Comparison of ENCODE assay signal across 16 cellular contexts in genomic region chr7:140621326-140622035, GRCh38. TPM values are rescaled to one million over a fixed set of nuclear protein-coding genes. Genes with fewer than 3 reads are reported as not detected.
A peak's percentile ranks its signal among the peaks of the same experiment; 100 is the strongest.
DNase-seq lines count a peak whose midpoint lies in the region; ATAC-seq, FAIRE-seq and TF ChIP-seq lines count a peak whose summit lies in the region.
"Had no signal": no experiment of that assay in that cellular context is flagged by ENCODE, and none has a peak within 500 bp of the region (broad histone marks: within the 10 kb centered on the region; RNA-seq: fewer than 3 reads in every experiment).

No MANE protein-coding gene starts in this region.

- FAIRE-seq in D721Med (lab: Jason Lieb, UNC): peak; percentile 32
- FAIRE-seq: HepG2 had no signal

- no peak for TF ChIP-seq CTCF in D721Med (IDR thresholded peaks at IDR 0.05; ENCODE audit: insufficient read depth, missing control alignments)
- TF ChIP-seq CTCF in sigmoid colon (IDR thresholded peaks at IDR 0.05): no peak
- TF ChIP-seq CTCF in right lobe of liver (IDR thresholded peaks at IDR 0.05): no peak
- TF ChIP-seq CTCF in dorsolateral prefrontal cortex (IDR thresholded peaks at IDR 0.05 in 54 of 56, conservative IDR thresholded peaks at IDR 0.05 in 2 of 56; ENCODE audit: low read depth in 1 of 56, partially characterized antibody in 56 of 56): no peak

- no peaks in the 10 kb centered on the region for H3K36me3 ChIP-seq in sigmoid colon
- no peaks in the 10 kb centered on the region for H3K36me3 ChIP-seq in right lobe of liver
- H3K36me3 ChIP-seq: gastrocnemius medialis, Peyer's patch had no signal

- 69 to 70% methylated on average over 8 of the region's 8 CpGs for WGBS in sigmoid colon, 2 donors
- WGBS in right lobe of liver (ENCODE audit: insufficient coverage, low coverage, low lambda C conversion rate, missing lambda C conversion rate): 71% methylated on average over 8 of the region's 8 CpGs

- H3K27ac ChIP-seq in sigmoid colon: peak overlapping the region in 2 of 4 donors; percentile 4 to 33
- no peak overlapping the region for H3K27ac ChIP-seq in right lobe of liver
- H3K27ac ChIP-seq in dorsolateral prefrontal cortex: peak overlapping the region in 5 of 59 donors; percentile 2 to 65 (median 16)
- H3K27ac ChIP-seq: gastrocnemius medialis, Peyer's patch had no signal

- no peaks in the 10 kb centered on the region for H3K4me1 Mint-ChIP-seq in activated naive CD8-positive, alpha-beta T cell treated with anti-CD3 and anti-CD28 coated beads, Interleukin-2, amount 50 U/mL, for 24 hours
- H3K4me1 Mint-ChIP-seq: activated CD4-positive, alpha-beta T cell treated with anti-CD3 and anti-CD28 coated beads for 36 hours had no signal

- no peak overlapping the region for H3K4me3 Mint-ChIP-seq in activated naive CD8-positive, alpha-beta T cell treated with anti-CD3 and anti-CD28 coated beads, Interleukin-2, amount 50 U/mL, for 24 hours
- H3K4me3 Mint-ChIP-seq: activated CD4-positive, alpha-beta T cell treated with anti-CD3 and anti-CD28 coated beads for 36 hours had no signal

- no peak overlapping the region for H3K4me3 ChIP-seq in sigmoid colon
- H3K4me3 ChIP-seq in right lobe of liver: no peak overlapping the region
- H3K4me3 ChIP-seq in dorsolateral prefrontal cortex: no peak overlapping the region
- H3K4me3 ChIP-seq: gastrocnemius medialis, Peyer's patch had no signal

- H3K9me3 ChIP-seq in sigmoid colon (no peaks in the 10 kb centered on the region), right lobe of liver (no peaks in the 10 kb centered on the region)
- H3K9me3 ChIP-seq: gastrocnemius medialis, Peyer's patch had no signal

- DNase-seq in D721Med (ENCODE audit: insufficient read length, low spot score) (no peak), HS-5 (ENCODE audit: low read depth) (peak; percentile 49), astrocyte of the hippocampus (ENCODE audit: low read depth, low spot score) (peak; percentile 37), glomerular visceral epithelial cell (ENCODE audit: extremely low spot score) (peak; percentile 66), sigmoid colon (no peak), right lobe of liver (no peak), dorsolateral prefrontal cortex (no peak)
- no peak for DNase-seq in activated naive CD8-positive, alpha-beta T cell treated with anti-CD3 and anti-CD28 coated beads, Interleukin-2, amount 50 U/mL, for 24 hours
- DNase-seq: activated CD4-positive, alpha-beta T cell treated with anti-CD3 and anti-CD28 coated beads for 36 hours; activated T-cell treated with anti-CD3 and anti-CD28 coated beads, Interleukin-2, amount 50 U/mL, for 1 hour; gastrocnemius medialis; NCI-H1417; Peyer's patch; T-helper 2 cell had no signal

- ATAC-seq in right lobe of liver: no peak
- ATAC-seq in activated naive CD8-positive, alpha-beta T cell treated with anti-CD3 and anti-CD28 coated beads, Interleukin-2, amount 50 U/mL, for 24 hours: no peak
- ATAC-seq: activated CD4-positive, alpha-beta T cell treated with anti-CD3 and anti-CD28 coated beads for 36 hours; gastrocnemius medialis; HepG2 had no signal

- H3K27me3 Mint-ChIP-seq in activated naive CD8-positive, alpha-beta T cell treated with anti-CD3 and anti-CD28 coated beads, Interleukin-2, amount 50 U/mL, for 24 hours: peaks cover 2% of the 10 kb centered on the region

- H3K27ac Mint-ChIP-seq in activated naive CD8-positive, alpha-beta T cell treated with anti-CD3 and anti-CD28 coated beads, Interleukin-2, amount 50 U/mL, for 24 hours: no peak overlapping the region
- H3K27ac Mint-ChIP-seq: activated CD4-positive, alpha-beta T cell treated with anti-CD3 and anti-CD28 coated beads for 36 hours had no signal

- intact Hi-C loops in sigmoid colon (cut with DNase I): no loop called here
- intact Hi-C loops in right lobe of liver (cut with DNase I): no loop called here
- intact Hi-C loops in dorsolateral prefrontal cortex (cut with DNase I): no loop called here

- H3K36me3 Mint-ChIP-seq in activated naive CD8-positive, alpha-beta T cell treated with anti-CD3 and anti-CD28 coated beads, Interleukin-2, amount 50 U/mL, for 24 hours (ENCODE audit: low read depth): no peaks in the 10 kb centered on the region

- no peaks in the 10 kb centered on the region for H3K27me3 ChIP-seq in sigmoid colon
- H3K27me3 ChIP-seq in right lobe of liver: no peaks in the 10 kb centered on the region
- no peaks in the 10 kb centered on the region for H3K27me3 ChIP-seq in dorsolateral prefrontal cortex
- H3K27me3 ChIP-seq: gastrocnemius medialis, Peyer's patch had no signal

- no peak for TF ChIP-seq EP300 in sigmoid colon (IDR thresholded peaks at IDR 0.05)

- peaks cover 0 to 19% (median 14%) of the 10 kb centered on the region in 4 donors for H3K4me1 ChIP-seq in sigmoid colon
- H3K4me1 ChIP-seq in right lobe of liver: peaks cover 0 to 4% (median 1%) of the 10 kb centered on the region in 4 donors
- H3K4me1 ChIP-seq: gastrocnemius medialis, Peyer's patch had no signal

- TF ChIP-seq POLR2A in sigmoid colon (IDR thresholded peaks at IDR 0.05) (no peak), right lobe of liver (IDR thresholded peaks at IDR 0.05) (no peak)

- no peaks in the 10 kb centered on the region for H3K9me3 Mint-ChIP-seq in activated naive CD8-positive, alpha-beta T cell treated with anti-CD3 and anti-CD28 coated beads, Interleukin-2, amount 50 U/mL, for 24 hours

RNA-seq across cellular contexts. Expression of gene DENND2A, which starts 19.1 kb away (rescaled TPM):
- 10 to 100 TPM in 3 of 4 donors, 1 to 10 TPM in 1; 7.6 to 38.8 (median 13.6) TPM for total RNA-seq in sigmoid colon
- polyA plus RNA-seq in sigmoid colon: 10 to 100 TPM in 1 of 3 donors, 1 to 10 TPM in 2; 6.2 to 22.2 (median 7.2) TPM
- total RNA-seq in right lobe of liver: 1 to 10 TPM; 1.4 to 3.6 (median 2.4) TPM
- 10 to 100 TPM; 19.7 to 79.9 (median 34.1) TPM for total RNA-seq in dorsolateral prefrontal cortex
- total RNA-seq: activated CD4-positive, alpha-beta T cell treated with anti-CD3 and anti-CD28 coated beads for 36 hours; HepG2; mononuclear cell had no signal
- polyA plus RNA-seq: HepG2 had no signal

RNA-seq across cellular contexts. Expression of gene ADCK2, which starts 51.3 kb away (rescaled TPM):
- total RNA-seq in sigmoid colon (10 to 100 TPM; 20.1 to 22.1 (median 20.8) TPM), right lobe of liver (10 to 100 TPM in 3 of 6 experiments, 1 to 10 TPM in 3; 7.8 to 13.9 (median 10.2) TPM), dorsolateral prefrontal cortex (10 to 100 TPM; 18.7 to 40.2 (median 29.5) TPM)
- 10 to 100 TPM; 14.8 to 24.0 (median 15.6) TPM for polyA plus RNA-seq in sigmoid colon

Comparison
In these comparisons a context has a peak if more than half of its experiments do, and no peak if none do; other contexts are left out.
1. DNase-seq: peak in HS-5 (single experiment), astrocyte of the hippocampus (single experiment) and glomerular visceral epithelial cell (single experiment); none in D721Med (single experiment), sigmoid colon (single experiment), right lobe of liver (0 of 3), dorsolateral prefrontal cortex (0 of 10) and activated naive CD8-positive, alpha-beta T cell treated with anti-CD3 and anti-CD28 coated beads, Interleukin-2, amount 50 U/mL, for 24 hours (single experiment).